In genomic region chr18:51196811-51197660, GRCh38 we compare ENCODE assay signal across 8 cellular contexts. TPM values are rescaled to one million over a fixed set of nuclear protein-coding genes. Genes with fewer than 3 reads are reported as not detected.
DNase-seq lines count a peak whose midpoint lies in the region; ATAC-seq and TF ChIP-seq lines count a peak whose summit lies in the region.

No MANE protein-coding gene starts in this region.

- H3K4me3 ChIP-seq in PC-9 = peak overlapping the region; percentile 92
- H3K4me3 ChIP-seq in right atrium auricular region = peak overlapping the region; percentile 81 to 96

- no peaks in the 10 kb centered on the region for H3K9me3 ChIP-seq in PC-9 (ENCODE audit: insufficient read depth, low read depth)
- H3K9me3 ChIP-seq in right atrium auricular region = no peaks in the 10 kb centered on the region

- POLR2A ChIA-PET in PC-9 (lab: Charles Lee; ENCODE audit: unreplicated experiment) = interaction anchor here (0.5 to 0.7 kb wide), 5 partner anchors 38 to 959 kb away, joined by 3 to 7 read pairs (median 5); partner anchors contain the start of gene SMAD4

- peak overlapping the region; percentile 95 for H3K4me2 ChIP-seq in PC-9

- no TSS peak for BruUV-seq in PC-9 (replicated peaks; lab: Mats Ljungman, UMichigan)

- peak; percentile 10 for ATAC-seq in GM18511 (IDR thresholded peaks at IDR 0.05; ENCODE audit: unreplicated experiment)
- peak; percentile 7 for ATAC-seq in HG03097 (IDR thresholded peaks at IDR 0.05; ENCODE audit: low FRiP score, unreplicated experiment)

- H3K27me3 ChIP-seq in PC-9 (ENCODE audit: insufficient read depth, low read depth) (no peaks in the 10 kb centered on the region), right atrium auricular region (no peaks in the 10 kb centered on the region)

- DNase-seq in AG08396 (ENCODE audit: low spot score) (peak; percentile 59), PC-9 (peak in 1 of 2 experiments; percentile 17), anterior cingulate cortex (lab: John Stamatoyannopoulos, UW) (peak in 44 of 58 donors; percentile 3 to 69 (median 38)), right atrium auricular region (ENCODE audit: low spot score) (no peak), putamen (ENCODE audit: low spot score) (peak; percentile 33), NCI-H2029 treated with DMSO at 0.1 percent for 48 hours (lab: John Stamatoyannopoulos, UW) (no peak)

- peak overlapping the region; percentile 74 for H2AFZ ChIP-seq in PC-9

- peaks cover 20% of the 10 kb centered on the region; the same call in 1 of the 2 replicates for H3F3A ChIP-seq in PC-9 (ENCODE audit: insufficient read depth, low read depth)

- intact Hi-C loops in PC-9 (cut with micrococcal nuclease; ENCODE audit: unreplicated experiment) = loop anchor here (5.0 kb wide), 2 partner anchors 40 to 60 kb away; no protein-coding TSS in a partner anchor

- CTCF ChIA-PET in PC-9 (lab: Charles Lee) = no interaction called here

- H3K9me2 ChIP-seq in PC-9 (ENCODE audit: insufficient read depth) = no peaks in the 10 kb centered on the region

- H3K27ac ChIP-seq in PC-9 (peak overlapping the region; percentile 66), right atrium auricular region (peak overlapping the region; percentile 97 to 99)

- TF ChIP-seq CTCF in PC-9 (conservative IDR thresholded peaks at IDR 0.05) (no peak), right atrium auricular region (IDR thresholded peaks at IDR 0.05) (no peak)

- H3K4me1 ChIP-seq in PC-9 (replicated peaks; ENCODE audit: insufficient read depth) = peaks cover 19% of the 10 kb centered on the region
- peaks cover 0 to 34% of the 10 kb centered on the region in 2 donors for H3K4me1 ChIP-seq in right atrium auricular region

- peaks cover 47% of the 10 kb centered on the region for H3K79me2 ChIP-seq in PC-9 (ENCODE audit: low read depth)

- peaks cover 20% of the 10 kb centered on the region for H4K20me1 ChIP-seq in PC-9 (ENCODE audit: insufficient read depth)

- 0 out of 2 replicates have a peak, but pooled peaks cover 3% of the 10 kb centered on the region for H3K36me3 ChIP-seq in PC-9 (ENCODE audit: low read depth)
- no peaks in the 10 kb centered on the region for H3K36me3 ChIP-seq in right atrium auricular region

RNA-seq across cellular contexts. Expression of gene MEX3C, which starts 0.4 kb away (rescaled TPM):
- total RNA-seq in PC-9 (2021) (21.1 and 26.2 TPM in 2 replicates), right atrium auricular region (10 to 100 TPM; 15.9 to 16.2 TPM)

Comparison
In these comparisons a context has a peak if more than half of its experiments do, and no peak if none do; other contexts are left out.
1. DNase-seq: peak in AG08396 (single experiment), anterior cingulate cortex (44 of 58) and putamen (single experiment); none in right atrium auricular region (single experiment) and NCI-H2029 treated with DMSO at 0.1 percent for 48 hours (single experiment).